In genomic region chr10:119652361-119652760, GRCh38 we compare ENCODE assay signal across 8 cellular contexts. TPM values are rescaled to one million over a fixed set of nuclear protein-coding genes. Genes with fewer than 3 reads are reported as not detected.
A peak's percentile ranks its signal among the peaks of the same experiment; 100 is the strongest.
DNase-seq lines count a peak whose midpoint lies in the region; ATAC-seq and TF ChIP-seq lines count a peak whose summit lies in the region.

No MANE protein-coding gene starts in this region.

- intact Hi-C loops in activated CD4-positive, alpha-beta T cell treated with anti-CD3 and anti-CD28 coated beads, Interleukin-2, amount 10 ng/mL, durations not matched to agents 24 days and 14 days (cut with micrococcal nuclease): loop anchor here (2.0 to 10.0 kb wide), 8 partner anchors 52 to 898 kb away; partner anchors contain the start of genes CACUL1, EIF3A, GRK5 and RGS10

- no peaks in the 10 kb centered on the region for H3K27me3 Mint-ChIP-seq in activated CD4-positive, alpha-beta T cell treated with anti-CD3 and anti-CD28 coated beads, Interleukin-2, amount 10 ng/mL, durations not matched to agents 24 days and 14 days
- no peaks in the 10 kb centered on the region for H3K27me3 Mint-ChIP-seq in activated T-helper 17 cell treated with anti-CD3 and anti-CD28 coated beads, Interleukin-2, amount 50 U/mL, for 72 hours
- no peaks in the 10 kb centered on the region for H3K27me3 Mint-ChIP-seq in osteocyte (ENCODE audit: unreplicated experiment)

- TF ChIP-seq CTCF in foreskin keratinocyte (conservative IDR thresholded peaks at IDR 0.05) (peak; percentile 67), osteocyte (IDR thresholded peaks at IDR 0.05) (peak; percentile 47)

- H3K27ac Mint-ChIP-seq in activated CD4-positive, alpha-beta T cell treated with anti-CD3 and anti-CD28 coated beads, Interleukin-2, amount 10 ng/mL, durations not matched to agents 24 days and 14 days: peak overlapping the region; percentile 89
- peak overlapping the region; percentile 91 for H3K27ac Mint-ChIP-seq in activated T-helper 17 cell treated with anti-CD3 and anti-CD28 coated beads, Interleukin-2, amount 50 U/mL, for 72 hours
- peak overlapping the region; percentile 85 for H3K27ac Mint-ChIP-seq in osteocyte (ENCODE audit: unreplicated experiment)

- H3K4me1 Mint-ChIP-seq in activated CD4-positive, alpha-beta T cell treated with anti-CD3 and anti-CD28 coated beads, Interleukin-2, amount 10 ng/mL, durations not matched to agents 24 days and 14 days: peaks cover 52% of the 10 kb centered on the region
- peaks cover 35% of the 10 kb centered on the region for H3K4me1 Mint-ChIP-seq in activated T-helper 17 cell treated with anti-CD3 and anti-CD28 coated beads, Interleukin-2, amount 50 U/mL, for 72 hours
- H3K4me1 Mint-ChIP-seq in osteocyte (ENCODE audit: unreplicated experiment): peaks cover 47% of the 10 kb centered on the region

- no peaks in the 10 kb centered on the region for H3K27me3 ChIP-seq in foreskin keratinocyte

- ATAC-seq in activated T-helper 17 cell treated with anti-CD3 and anti-CD28 coated beads, Interleukin-2, amount 50 U/mL, for 72 hours (replicated peaks): peak; percentile 25
- ATAC-seq in foreskin keratinocyte: peak; percentile 23
- no peak for ATAC-seq in GM21717 (IDR thresholded peaks at IDR 0.05; ENCODE audit: unreplicated experiment)

- H3K4me3 Mint-ChIP-seq in activated CD4-positive, alpha-beta T cell treated with anti-CD3 and anti-CD28 coated beads, Interleukin-2, amount 10 ng/mL, durations not matched to agents 24 days and 14 days: peak overlapping the region; percentile 87
- H3K4me3 Mint-ChIP-seq in activated T-helper 17 cell treated with anti-CD3 and anti-CD28 coated beads, Interleukin-2, amount 50 U/mL, for 72 hours: peak overlapping the region; percentile 84
- peak overlapping the region; percentile 80 for H3K4me3 Mint-ChIP-seq in osteocyte (ENCODE audit: unreplicated experiment)

- H3K36me3 Mint-ChIP-seq in activated CD4-positive, alpha-beta T cell treated with anti-CD3 and anti-CD28 coated beads, Interleukin-2, amount 10 ng/mL, durations not matched to agents 24 days and 14 days (ENCODE audit: low read depth): peaks cover 4% of the 10 kb centered on the region
- H3K36me3 Mint-ChIP-seq in activated T-helper 17 cell treated with anti-CD3 and anti-CD28 coated beads, Interleukin-2, amount 50 U/mL, for 72 hours (ENCODE audit: low read depth): peaks cover 50% of the 10 kb centered on the region
- peaks cover 4% of the 10 kb centered on the region for H3K36me3 Mint-ChIP-seq in osteocyte (ENCODE audit: unreplicated experiment)

- peak overlapping the region; percentile 91 for H3K27ac ChIP-seq in foreskin keratinocyte

- no peaks in the 10 kb centered on the region for H3K9me3 Mint-ChIP-seq in activated CD4-positive, alpha-beta T cell treated with anti-CD3 and anti-CD28 coated beads, Interleukin-2, amount 10 ng/mL, durations not matched to agents 24 days and 14 days
- no peaks in the 10 kb centered on the region for H3K9me3 Mint-ChIP-seq in activated T-helper 17 cell treated with anti-CD3 and anti-CD28 coated beads, Interleukin-2, amount 50 U/mL, for 72 hours
- no peaks in the 10 kb centered on the region for H3K9me3 Mint-ChIP-seq in osteocyte (ENCODE audit: unreplicated experiment)

- peaks cover 23% of the 10 kb centered on the region for H3K4me1 ChIP-seq in foreskin keratinocyte

- DNase-seq in activated CD4-positive, alpha-beta T cell treated with anti-CD3 and anti-CD28 coated beads, Interleukin-2, amount 10 ng/mL, durations not matched to agents 24 days and 14 days: peak; percentile 77
- no peak for DNase-seq in activated CD4-positive, alpha-beta T cell treated with anti-CD3 and anti-CD28 coated beads for 1 hour
- DNase-seq in NAMALWA (ENCODE audit: low spot score): peak; percentile 65
- peak in 1 of 2 donors; percentile 56 for DNase-seq in foreskin keratinocyte
- no peak for DNase-seq in osteocyte (ENCODE audit: extremely low spot score, unreplicated experiment)
- DNase-seq in occipital lobe (lab: John Stamatoyannopoulos, UW): no peak

RNA-seq across cellular contexts. Expression of gene BAG3, which starts 1.2 kb away (rescaled TPM):
- 27.7 and 29.1 TPM in 2 replicates for total RNA-seq in activated CD4-positive, alpha-beta T cell treated with anti-CD3 and anti-CD28 coated beads, Interleukin-2, amount 10 ng/mL, durations not matched to agents 24 days and 14 days
- 10 to 100 TPM; 24.7 to 26.6 TPM for total RNA-seq in activated T-helper 17 cell treated with anti-CD3 and anti-CD28 coated beads, Interleukin-2, amount 50 U/mL, for 72 hours
- 60.7 and 65.4 TPM in 2 replicates for total RNA-seq in foreskin keratinocyte
- 73.6 and 74.2 TPM in 2 replicates for polyA plus RNA-seq in foreskin keratinocyte
- total RNA-seq in osteocyte: 40.1 and 41.0 TPM in 2 replicates
- 0.78 TPM for total RNA-seq in occipital lobe

RNA-seq across cellular contexts. Expression of gene TIAL1, which starts 55.6 kb away (rescaled TPM):
- total RNA-seq in activated CD4-positive, alpha-beta T cell treated with anti-CD3 and anti-CD28 coated beads, Interleukin-2, amount 10 ng/mL, durations not matched to agents 24 days and 14 days: 212 and 218 TPM in 2 replicates
- 100 to 1,000 TPM; 195 to 202 TPM for total RNA-seq in activated T-helper 17 cell treated with anti-CD3 and anti-CD28 coated beads, Interleukin-2, amount 50 U/mL, for 72 hours
- total RNA-seq in foreskin keratinocyte: 107 and 116 TPM in 2 replicates
- polyA plus RNA-seq in foreskin keratinocyte: 80.4 and 95.3 TPM in 2 replicates
- total RNA-seq in osteocyte: 125 and 133 TPM in 2 replicates
- total RNA-seq in occipital lobe: 58.8 TPM

Comparison
In these comparisons a context has a peak if more than half of its experiments do, and no peak if none do; other contexts are left out.
1. DNase-seq: peak in activated CD4-positive, alpha-beta T cell treated with anti-CD3 and anti-CD28 coated beads, Interleukin-2, amount 10 ng/mL, durations not matched to agents 24 days and 14 days (single experiment) and NAMALWA (single experiment); none in activated CD4-positive, alpha-beta T cell treated with anti-CD3 and anti-CD28 coated beads for 1 hour (single experiment), osteocyte (single experiment) and occipital lobe (single experiment).
2. RNA of gene BAG3, which starts 1.2 kb away (total RNA-seq): 60.7 to 65.4 TPM in foreskin keratinocyte, 40.1 to 41.0 TPM in osteocyte, 27.7 to 29.1 TPM in activated CD4-positive, alpha-beta T cell treated with anti-CD3 and anti-CD28 coated beads, Interleukin-2, amount 10 ng/mL, durations not matched to agents 24 days and 14 days and 24.7 to 26.6 TPM in activated T-helper 17 cell treated with anti-CD3 and anti-CD28 coated beads, Interleukin-2, amount 50 U/mL, for 72 hours; 0.78 TPM in occipital lobe (single experiment); every median in the first group is over 10 times any median in the second.
3. Peak in every context shown above with its lines, with median percentiles within 50 percentile points of each other: H3K27ac Mint-ChIP-seq and H3K4me3 Mint-ChIP-seq.